1 cellular context compared by ENCODE assay signal in the genomic region with DNA sequence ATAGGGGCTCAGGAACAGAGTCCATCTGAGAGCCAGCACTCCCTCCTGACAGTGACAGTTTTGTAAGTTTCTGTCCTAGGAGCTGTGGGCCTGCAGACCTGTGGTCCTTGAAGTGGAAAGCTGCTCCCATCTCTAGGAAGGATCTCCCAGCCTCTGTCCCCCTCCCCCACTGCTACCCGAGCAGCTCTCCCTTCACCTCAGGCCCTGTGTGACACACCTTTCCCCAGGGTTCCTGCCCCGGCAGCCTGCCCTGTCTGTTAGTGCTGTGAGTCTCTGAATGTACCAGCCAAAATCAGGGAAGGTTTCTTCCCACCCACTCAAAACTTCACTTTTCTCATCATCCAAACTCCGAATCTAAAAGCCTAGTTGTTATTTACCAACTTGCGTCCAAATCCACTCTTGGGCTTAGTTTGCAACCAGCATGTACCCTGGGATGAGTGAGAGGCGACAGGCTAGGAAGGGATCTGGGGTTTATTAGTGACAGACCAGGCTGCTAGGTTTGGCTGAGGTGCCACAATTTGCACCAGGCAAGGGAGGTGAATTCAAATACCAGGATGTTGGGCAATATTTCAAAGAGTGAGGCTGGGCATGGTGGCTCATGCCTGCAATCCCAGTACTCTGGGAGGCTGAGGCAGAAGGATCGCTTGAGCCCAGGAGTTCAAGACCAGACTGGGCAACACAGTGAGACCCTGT.
TF ChIP-seq lines count a peak whose summit lies in the region.

No MANE protein-coding gene starts in this region.

TF ChIP-seq in H1, 55 proteins besides CTCF, POLR2A, EP300 and RAD21:
- TF ChIP-seq PHF8 (conservative IDR thresholded peaks at IDR 0.05; ENCODE audit: low read depth, low read length) (no peak), SIX5 (IDR thresholded peaks at IDR 0.05; ENCODE audit: low read depth, low read length) (no peak), JUN (IDR thresholded peaks at IDR 0.05; ENCODE audit: low read depth, low read length) (no peak), BCL11A (IDR thresholded peaks at IDR 0.05; ENCODE audit: low read depth in 2 of 2, low read length in 2 of 2) (no peak), TAF1 (IDR thresholded peaks at IDR 0.05; ENCODE audit: low read depth, low read length) (no peak), BRCA1 (IDR thresholded peaks at IDR 0.05; ENCODE audit: low read depth, low read length) (no peak), KDM5A (IDR thresholded peaks at IDR 0.05; ENCODE audit: low read length) (no peak), GABPA (IDR thresholded peaks at IDR 0.05; ENCODE audit: borderline replicate concordance, insufficient read depth, low read length) (no peak), CTBP2 (IDR thresholded peaks at IDR 0.05; ENCODE audit: borderline replicate concordance, insufficient read depth, insufficient read length, low read length) (no peak), TBP (IDR thresholded peaks at IDR 0.05; ENCODE audit: low read depth, low read length) (no peak), RXRA (IDR thresholded peaks at IDR 0.05; ENCODE audit: insufficient read depth, low read depth, low read length) (no peak), SP2 (IDR thresholded peaks at IDR 0.05; ENCODE audit: low read length) (no peak)
